Comparison of ENCODE assay signal across 18 cellular contexts in the genomic region with DNA sequence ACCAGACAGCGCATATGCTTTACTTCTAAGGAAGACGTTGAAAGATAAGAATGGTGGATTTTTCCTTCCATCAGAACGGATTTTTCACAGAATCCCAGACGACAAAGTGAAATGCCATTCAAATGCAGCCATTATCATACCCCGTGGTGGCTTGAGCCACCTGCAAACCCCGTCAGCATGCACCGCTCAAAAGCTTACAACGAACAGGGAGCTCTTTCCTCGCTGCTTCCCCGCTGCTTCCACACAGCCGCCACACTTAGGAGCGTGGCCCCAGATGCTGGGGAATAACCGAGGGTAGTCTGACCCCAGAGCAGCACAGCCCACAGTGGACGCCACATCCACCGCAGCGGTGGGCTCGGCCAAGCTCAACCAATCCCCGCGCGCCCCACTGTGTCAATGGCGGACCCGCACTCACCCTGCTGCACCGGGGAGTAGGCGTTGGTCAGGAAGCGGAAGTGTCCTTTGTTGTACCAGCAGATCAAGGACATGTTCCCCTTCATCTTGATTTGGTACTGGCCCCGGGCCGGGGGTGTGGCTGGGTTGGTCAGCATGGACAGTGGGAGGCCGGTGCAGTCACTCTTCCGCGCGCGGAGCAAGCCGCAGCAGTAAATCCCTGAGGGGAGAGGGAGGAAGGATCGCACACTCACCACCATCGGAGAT.
DNase-seq lines count a peak whose midpoint lies in the region; ATAC-seq and TF ChIP-seq lines count a peak whose summit lies in the region.
"Had no signal": no experiment of that assay in that cellular context is flagged by ENCODE, and none has a peak within 500 bp of the region (broad histone marks: within the 10 kb centered on the region; RNA-seq: fewer than 3 reads in every experiment).

No MANE protein-coding gene starts in this region.

- peaks cover 8% of the 10 kb centered on the region for H3K4me1 ChIP-seq in ES-I3 (ENCODE audit: insufficient read depth, low read length)
- H3K4me1 ChIP-seq: Peyer's patch had no signal

- H3K9me3 Mint-ChIP-seq in chondrocyte (ENCODE audit: low read depth), result no peaks in the 10 kb centered on the region
- H3K9me3 Mint-ChIP-seq: CD8-positive, alpha-beta memory T cell; central memory CD8-positive, alpha-beta T cell had no signal

- no peaks in the 10 kb centered on the region for H3K36me3 ChIP-seq in ES-I3 (ENCODE audit: insufficient read depth, low read length)
- H3K36me3 ChIP-seq: Peyer's patch had no signal

- no peaks in the 10 kb centered on the region for H3K9me3 ChIP-seq in ES-I3 (ENCODE audit: control insufficient read depth, insufficient read depth, low read length)
- H3K9me3 ChIP-seq: Peyer's patch had no signal

- DNase-seq in chondrocyte (ENCODE audit: low spot score) (no peak), retina (peak; percentile 79), superior temporal gyrus (ENCODE audit: extremely low spot score) (no peak), activated gamma-delta T cell treated with Interleukin-2 at 50 U/mL for 16 hours (no peak), omental fat pad (ENCODE audit: low spot score) (no peak)
- DNase-seq in stimulated activated CD8-positive, alpha-beta memory T cell treated with anti-CD3 and anti-CD28 coated beads, Interleukin-4, amount 100 ng/mL, for 48 hours, result no peak
- DNase-seq: activated CD4-positive, alpha-beta T cell treated with anti-CD3 and anti-CD28 coated beads for 4 hours; CD8-positive, alpha-beta memory T cell; foreskin fibroblast; mesenchymal stem cell; NCI-H1105; occipital lobe; Peyer's patch had no signal

- peaks cover 39% of the 10 kb centered on the region for H3K4me1 Mint-ChIP-seq in chondrocyte (ENCODE audit: low read depth)
- H3K4me1 Mint-ChIP-seq: central memory CD8-positive, alpha-beta T cell had no signal

- H3K27ac Mint-ChIP-seq in chondrocyte (ENCODE audit: unreplicated experiment), result no peak overlapping the region
- H3K27ac Mint-ChIP-seq: activated naive CD8-positive, alpha-beta T cell had no signal

- ATAC-seq in omental fat pad (ENCODE audit: low FRiP score), result no peak

- TF ChIP-seq CTCF in chondrocyte (IDR thresholded peaks at IDR 0.05), result no peak
- no peak for TF ChIP-seq CTCF in omental fat pad (IDR thresholded peaks at IDR 0.05)

- H3K4me3 Mint-ChIP-seq in chondrocyte (ENCODE audit: unreplicated experiment), result peak overlapping the region; percentile 70
- H3K4me3 Mint-ChIP-seq: activated naive CD8-positive, alpha-beta T cell; central memory CD8-positive, alpha-beta T cell had no signal

- H3K36me3 Mint-ChIP-seq in chondrocyte (ENCODE audit: low read depth), result no peaks in the 10 kb centered on the region
- H3K36me3 Mint-ChIP-seq: activated naive CD8-positive, alpha-beta T cell; CD8-positive, alpha-beta memory T cell had no signal

- H3K27me3 ChIP-seq in layer of hippocampus (ENCODE audit: control insufficient read depth, insufficient read depth, low read length), result no peaks in the 10 kb centered on the region
- H3K27me3 ChIP-seq: Peyer's patch had no signal

- H3K27me3 Mint-ChIP-seq in chondrocyte (ENCODE audit: low read depth), result no peaks in the 10 kb centered on the region

- H3K27ac ChIP-seq in layer of hippocampus (ENCODE audit: low read depth, low read length), result peak overlapping the region; percentile 11
- H3K27ac ChIP-seq: Peyer's patch, skin epidermis had no signal

- H3K9ac ChIP-seq in ES-I3 (ENCODE audit: low read depth, low read length), result peak overlapping the region; percentile 73
